In genomic region chr20:19314619-19315018, GRCh38 we compare ENCODE assay signal across 19 cellular contexts.
"Had no signal": no experiment of that assay in that cellular context is flagged by ENCODE, and none has a peak within 500 bp of the region (broad histone marks: within the 10 kb centered on the region; RNA-seq: fewer than 3 reads in every experiment).

No MANE protein-coding gene starts in this region.

- H3K27ac Mint-ChIP-seq: activated CD4-positive, alpha-beta T cell treated with anti-CD3 and anti-CD28 coated beads, Interleukin-2, amount 10 ng/mL, durations not matched to agents 7 days and 5 days; activated CD8-positive, alpha-beta T cell treated with anti-CD3 and anti-CD28 coated beads, Interleukin-2, amount 10 ng/mL, durations not matched to agents 7 days and 5 days; activated naive CD4-positive, alpha-beta T cell treated with anti-CD3 and anti-CD28 coated beads for 36 hours; brain; neural progenitor cell; stimulated activated naive CD8-positive, alpha-beta T cell treated with anti-CD3 and anti-CD28 coated beads, Interleukin-15, Interleukin-2, amounts not matched to agents 100 ng/mL and 50 ng/mL, for 24 hours; T-helper 1 cell treated with Interleukin-12 subunit alpha and Interleukin-12 subunit beta and Interleukin-4 antibody, amounts not matched to agents 30 μg/mL and 1 μg/mL, for 36 hours had no signal

- H3K9me3 ChIP-seq: left ventricle myocardium inferior, ovary, spleen, tibial nerve had no signal

- ATAC-seq: activated CD4-positive, CD25-positive, alpha-beta regulatory T cell treated with anti-CD3 and anti-CD28 coated beads, Interleukin-2, amount 50 U/mL, for 24 hours; activated CD8-positive, alpha-beta T cell treated with anti-CD3 and anti-CD28 coated beads, Interleukin-2, amount 10 ng/mL, durations not matched to agents 7 days and 5 days; activated T-cell treated with anti-CD3 and anti-CD28 coated beads, Interleukin-2, amount 50 U/mL, for 4 hours; sciatic nerve had no signal

- H3K4me2 ChIP-seq: neural progenitor cell had no signal

- H3K36me3 ChIP-seq: left ventricle myocardium inferior, neural progenitor cell, ovary, spleen, tibial nerve had no signal

- H3K27me3 Mint-ChIP-seq: brain had no signal

- H3K9me3 Mint-ChIP-seq: activated CD4-positive, alpha-beta T cell treated with anti-CD3 and anti-CD28 coated beads, Interleukin-2, amount 10 ng/mL, durations not matched to agents 7 days and 5 days; activated naive CD4-positive, alpha-beta T cell treated with anti-CD3 and anti-CD28 coated beads for 36 hours; activated T-cell treated with anti-CD3 and anti-CD28 coated beads, Interleukin-2, amount 50 U/mL, for 4 hours; brain; neural progenitor cell; stimulated activated naive CD8-positive, alpha-beta T cell treated with anti-CD3 and anti-CD28 coated beads, Interleukin-15, Interleukin-2, amounts not matched to agents 100 ng/mL and 50 ng/mL, for 24 hours; T-helper 1 cell treated with Interleukin-12 subunit alpha and Interleukin-12 subunit beta and Interleukin-4 antibody, amounts not matched to agents 30 μg/mL and 1 μg/mL, for 36 hours had no signal

- H3K4me1 Mint-ChIP-seq: activated CD4-positive, alpha-beta T cell treated with anti-CD3 and anti-CD28 coated beads, Interleukin-2, amount 10 ng/mL, durations not matched to agents 7 days and 5 days; neural progenitor cell had no signal

- H3K36me3 Mint-ChIP-seq: brain, neural progenitor cell had no signal

- H3K4me1 ChIP-seq: neural progenitor cell had no signal

- H2AFZ ChIP-seq: neural progenitor cell had no signal

- DNase-seq: activated CD4-positive, alpha-beta T cell treated with anti-CD3 and anti-CD28 coated beads, Interleukin-2, amount 10 ng/mL, durations not matched to agents 7 days and 5 days; activated CD8-positive, alpha-beta T cell treated with anti-CD3 and anti-CD28 coated beads, Interleukin-2, amount 10 ng/mL, durations not matched to agents 7 days and 5 days; activated naive CD4-positive, alpha-beta T cell treated with anti-CD3 and anti-CD28 coated beads for 36 hours; activated T-cell treated with anti-CD3 and anti-CD28 coated beads, Interleukin-2, amount 50 U/mL, for 4 hours; cerebellar nuclear complex; effector CD4-positive, alpha-beta T cell; foreskin fibroblast; glutamatergic neuron; hypothalamus; left ventricle myocardium inferior; ovary; spleen had no signal

- H3K27ac ChIP-seq: left ventricle myocardium inferior, neural progenitor cell, ovary, spleen, tibial nerve had no signal

- H3K4me3 ChIP-seq: left ventricle myocardium inferior, neural progenitor cell, ovary, spleen, tibial nerve had no signal

- H3K4me3 Mint-ChIP-seq: activated CD4-positive, alpha-beta T cell treated with anti-CD3 and anti-CD28 coated beads, Interleukin-2, amount 10 ng/mL, durations not matched to agents 7 days and 5 days; activated CD8-positive, alpha-beta T cell treated with anti-CD3 and anti-CD28 coated beads, Interleukin-2, amount 10 ng/mL, durations not matched to agents 7 days and 5 days; activated naive CD4-positive, alpha-beta T cell treated with anti-CD3 and anti-CD28 coated beads for 36 hours; activated T-cell treated with anti-CD3 and anti-CD28 coated beads, Interleukin-2, amount 50 U/mL, for 4 hours; brain; neural progenitor cell; stimulated activated naive CD8-positive, alpha-beta T cell treated with anti-CD3 and anti-CD28 coated beads, Interleukin-15, Interleukin-2, amounts not matched to agents 100 ng/mL and 50 ng/mL, for 24 hours; T-helper 1 cell treated with Interleukin-12 subunit alpha and Interleukin-12 subunit beta and Interleukin-4 antibody, amounts not matched to agents 30 μg/mL and 1 μg/mL, for 36 hours had no signal

- H3K27me3 ChIP-seq: neural progenitor cell, ovary, tibial nerve had no signal
